1 cellular context compared by ENCODE assay signal in genomic region chr2:99490088-99491065, GRCh38.
A peak's percentile ranks its signal among the peaks of the same experiment; 100 is the strongest.
TF ChIP-seq lines count a peak whose summit lies in the region.

No MANE protein-coding gene starts in this region.

TF ChIP-seq in HepG2, 621 proteins besides CTCF, POLR2A, EP300 and RAD21 (continued from another document and continues in another):
- TF ChIP-seq HDAC1 (CRISPR knock-in tag; IDR thresholded peaks at IDR 0.05): peak; percentile 89
- TF ChIP-seq GATAD1 (CRISPR knock-in tag; IDR thresholded peaks at IDR 0.05): peak; percentile 55
- peak; percentile 80; the same call in 1 of the 2 replicates for TF ChIP-seq ZFP90 (CRISPR knock-in tag; IDR thresholded peaks at IDR 0.05; ENCODE audit: borderline replicate concordance)
- peak; percentile 90; the same call in 1 of the 2 replicates for TF ChIP-seq ZNF350 (CRISPR knock-in tag; IDR thresholded peaks at IDR 0.05; ENCODE audit: borderline replicate concordance, low read depth)
- TF ChIP-seq CREM (IDR thresholded peaks at IDR 0.05): no peak; the same call in 1 of the 2 replicates
- no peak for TF ChIP-seq CREM (CRISPR knock-in tag; IDR thresholded peaks at IDR 0.05)
- TF ChIP-seq ZNF879 (CRISPR knock-in tag; IDR thresholded peaks at IDR 0.05): no peak
- peak; percentile 34; the same call in 1 of the 2 replicates for TF ChIP-seq ZNF580 (CRISPR knock-in tag; IDR thresholded peaks at IDR 0.05; ENCODE audit: borderline replicate concordance, low read depth)
- TF ChIP-seq ZNF235 (CRISPR knock-in tag; IDR thresholded peaks at IDR 0.05; ENCODE audit: borderline replicate concordance): no peak
- peak; percentile 85 for TF ChIP-seq HOXA3 (CRISPR knock-in tag; IDR thresholded peaks at IDR 0.05)
- TF ChIP-seq FOXC1 (CRISPR knock-in tag; IDR thresholded peaks at IDR 0.05; ENCODE audit: borderline replicate concordance): peak; percentile 92
- peak; percentile 95 for TF ChIP-seq ARNTL (CRISPR knock-in tag; IDR thresholded peaks at IDR 0.05)
- peak; percentile 66; the same call in 1 of the 2 replicates for TF ChIP-seq ZNF124 (CRISPR knock-in tag; IDR thresholded peaks at IDR 0.05)
- TF ChIP-seq KMT2A (CRISPR knock-in tag; IDR thresholded peaks at IDR 0.05): peak; percentile 68
- peak; percentile 14; the same call in 1 of the 2 replicates for TF ChIP-seq MIER2 (CRISPR knock-in tag; IDR thresholded peaks at IDR 0.05)
- peak; percentile 81 for TF ChIP-seq HNRNPLL (IDR thresholded peaks at IDR 0.05; ENCODE audit: low read depth, low read length, poor library complexity, severe bottlenecking)
- TF ChIP-seq MTERF4 (CRISPR knock-in tag; IDR thresholded peaks at IDR 0.05): no peak
- no peak for TF ChIP-seq ZNF354B (CRISPR knock-in tag; IDR thresholded peaks at IDR 0.05)
- TF ChIP-seq SP4 (CRISPR knock-in tag; IDR thresholded peaks at IDR 0.05): peak; percentile 92
- TF ChIP-seq ZNF17 (CRISPR knock-in tag; IDR thresholded peaks at IDR 0.05): no peak
- TF ChIP-seq TFAP4 (IDR thresholded peaks at IDR 0.05; ENCODE audit: borderline replicate concordance, low read depth): no peak; the same call in 1 of the 2 replicates
- TF ChIP-seq TBX2 (CRISPR knock-in tag; IDR thresholded peaks at IDR 0.05; ENCODE audit: borderline replicate concordance): peak; percentile 93
- TF ChIP-seq SOX13 (IDR thresholded peaks at IDR 0.05): no peak
- TF ChIP-seq SOX13 (CRISPR knock-in tag; conservative IDR thresholded peaks at IDR 0.05 in 1 of 2, IDR thresholded peaks at IDR 0.05 in 1 of 2): no peak
- no peak for TF ChIP-seq ETV5 (CRISPR knock-in tag; IDR thresholded peaks at IDR 0.05; ENCODE audit: borderline replicate concordance)
- TF ChIP-seq SP5 (CRISPR knock-in tag; IDR thresholded peaks at IDR 0.05; ENCODE audit: borderline replicate concordance, low read depth): peak; percentile 84
- no peak for TF ChIP-seq SMARCC2 (IDR thresholded peaks at IDR 0.05)
- 0 out of 2 replicates have a peak, but pooled peaks have one; percentile 21 for TF ChIP-seq ZNF710 (CRISPR knock-in tag; IDR thresholded peaks at IDR 0.05; ENCODE audit: borderline replicate concordance)
- 0 out of 2 replicates have a peak, but pooled peaks have one; percentile 54 for TF ChIP-seq THAP9 (CRISPR knock-in tag; IDR thresholded peaks at IDR 0.05; ENCODE audit: borderline replicate concordance)
- TF ChIP-seq HNRNPK (IDR thresholded peaks at IDR 0.05; ENCODE audit: low read depth, low read length, poor library complexity, severe bottlenecking): peak; percentile 79
- peak; percentile 85 for TF ChIP-seq TFE3 (CRISPR knock-in tag; IDR thresholded peaks at IDR 0.05)
- TF ChIP-seq ZNF557 (CRISPR knock-in tag; IDR thresholded peaks at IDR 0.05): no peak
- peak; percentile 20; the same call in 1 of the 2 replicates for TF ChIP-seq ZNF83 (CRISPR knock-in tag; IDR thresholded peaks at IDR 0.05; ENCODE audit: borderline replicate concordance)
- TF ChIP-seq TEAD3 (CRISPR knock-in tag; optimal IDR thresholded peaks at IDR 0.05; ENCODE audit: borderline replicate concordance): no peak
- 0 out of 2 replicates have a peak, but pooled peaks have one; percentile 83 for TF ChIP-seq ZNF704 (CRISPR knock-in tag; IDR thresholded peaks at IDR 0.05; ENCODE audit: borderline replicate concordance)
- no peak for TF ChIP-seq THYN1 (CRISPR knock-in tag; IDR thresholded peaks at IDR 0.05; ENCODE audit: borderline replicate concordance, low read depth)
- TF ChIP-seq ZNF329 (CRISPR knock-in tag; IDR thresholded peaks at IDR 0.05; ENCODE audit: low read depth): peak; percentile 87; the same call in 1 of the 2 replicates
- TF ChIP-seq ZXDC (CRISPR knock-in tag; IDR thresholded peaks at IDR 0.05): no peak
- no peak for TF ChIP-seq ATF1 (CRISPR knock-in tag; IDR thresholded peaks at IDR 0.05)
- TF ChIP-seq RNF219 (CRISPR knock-in tag; IDR thresholded peaks at IDR 0.05): no peak
- peak; percentile 64; the same call in 1 of the 2 replicates for TF ChIP-seq MIXL1 (CRISPR knock-in tag; IDR thresholded peaks at IDR 0.05)
- no peak for TF ChIP-seq RORA (CRISPR knock-in tag; IDR thresholded peaks at IDR 0.05)
- TF ChIP-seq ATM (IDR thresholded peaks at IDR 0.05; ENCODE audit: borderline replicate concordance): no peak
- TF ChIP-seq ZNF230 (CRISPR knock-in tag; IDR thresholded peaks at IDR 0.05): peak; percentile 91
- TF ChIP-seq ZBTB26 (CRISPR knock-in tag; IDR thresholded peaks at IDR 0.05; ENCODE audit: borderline replicate concordance): peak; percentile 44; the same call in 1 of the 2 replicates
- TF ChIP-seq PRMT3 (CRISPR knock-in tag; IDR thresholded peaks at IDR 0.05; ENCODE audit: borderline replicate concordance, low read depth): no peak
- no peak for TF ChIP-seq TBX3 (IDR thresholded peaks at IDR 0.05; ENCODE audit: borderline replicate concordance)
- TF ChIP-seq IKZF4 (CRISPR knock-in tag; IDR thresholded peaks at IDR 0.05; ENCODE audit: borderline replicate concordance, low read depth, not compliant biosample characterization): peak; percentile 75
- peak; percentile 85 for TF ChIP-seq KAT7 (CRISPR knock-in tag; IDR thresholded peaks at IDR 0.05; ENCODE audit: borderline replicate concordance)
